20 cellular contexts compared by ENCODE assay signal in genomic region chr19:48770223-48770622, GRCh38. TPM values are rescaled to one million over a fixed set of nuclear protein-coding genes. Genes with fewer than 3 reads are reported as not detected.
DNase-seq lines count a peak whose midpoint lies in the region; ATAC-seq, FAIRE-seq and TF ChIP-seq lines count a peak whose summit lies in the region.
"Had no signal": no experiment of that assay in that cellular context is flagged by ENCODE, and none has a peak within 500 bp of the region (broad histone marks: within the 10 kb centered on the region; RNA-seq: fewer than 3 reads in every experiment).

No MANE protein-coding gene starts in this region.

- no peaks in the 10 kb centered on the region for H4K20me1 ChIP-seq in GM23338 (replicated peaks; ENCODE audit: insufficient read depth)
- H4K20me1 ChIP-seq in astrocyte (ENCODE audit: insufficient read depth, low read length) = no peaks in the 10 kb centered on the region
- H4K20me1 ChIP-seq: BLaER1 had no signal

- no peak overlapping the region for H3K9ac ChIP-seq in astrocyte (ENCODE audit: low read length)
- no peak overlapping the region for H3K9ac ChIP-seq in skeletal muscle tissue (ENCODE audit: low read depth in 1 of 3, low read length in 3 of 3)
- H3K9ac ChIP-seq: BLaER1 had no signal

- no peak overlapping the region for H3K4me3 ChIP-seq in GM23338
- H3K4me3 ChIP-seq in astrocyte (ENCODE audit: insufficient read depth, low read depth, low read length) = no peak overlapping the region
- H3K4me3 ChIP-seq in skeletal muscle tissue (ENCODE audit: low read length in 3 of 3) = no peak overlapping the region
- H3K4me3 ChIP-seq: BLaER1, coronary artery, testis had no signal

- no peaks in the 10 kb centered on the region for H3K9me2 ChIP-seq in GM23338 (ENCODE audit: insufficient read depth)

- no peaks in the 10 kb centered on the region for H3K79me2 ChIP-seq in GM23338 (replicated peaks; ENCODE audit: insufficient read depth)
- H3K79me2 ChIP-seq in astrocyte (ENCODE audit: insufficient read depth, low read length) = no peaks in the 10 kb centered on the region

- H3K27me3 Mint-ChIP-seq in GM23338 (ENCODE audit: insufficient read depth, low read depth, poor library complexity) (peaks cover 4% of the 10 kb centered on the region), astrocyte (ENCODE audit: low read depth, unreplicated experiment) (peaks cover 15% of the 10 kb centered on the region)

- H3K27me3 ChIP-seq in GM23338 (ENCODE audit: insufficient read depth) = no peaks in the 10 kb centered on the region
- peaks cover 10% of the 10 kb centered on the region for H3K27me3 ChIP-seq in astrocyte (ENCODE audit: insufficient read depth, low read length)
- no peaks in the 10 kb centered on the region for H3K27me3 ChIP-seq in foreskin keratinocyte
- H3K27me3 ChIP-seq in skeletal muscle tissue (ENCODE audit: control insufficient read depth in 3 of 3, insufficient read depth in 3 of 3, low read length in 3 of 3) = no peaks in the 10 kb centered on the region
- H3K27me3 ChIP-seq: BLaER1, testis had no signal

- peaks cover 12% of the 10 kb centered on the region for H3K4me1 Mint-ChIP-seq in GM23338
- peaks cover 4% of the 10 kb centered on the region for H3K4me1 Mint-ChIP-seq in astrocyte (ENCODE audit: low read depth, unreplicated experiment)

- TF ChIP-seq CTCF in GM23338 (conservative IDR thresholded peaks at IDR 0.05; ENCODE audit: low read depth in 2 of 2) = no peak
- no peak for TF ChIP-seq CTCF in astrocyte (IDR thresholded peaks at IDR 0.05; ENCODE audit: insufficient read depth, low read depth, low read length)
- TF ChIP-seq CTCF in foreskin keratinocyte (conservative IDR thresholded peaks at IDR 0.05) = no peak

- H3K4me3 Mint-ChIP-seq in GM23338 = no peak overlapping the region
- H3K4me3 Mint-ChIP-seq in astrocyte (ENCODE audit: unreplicated experiment) = no peak overlapping the region

- H3K4me1 ChIP-seq in GM23338 (ENCODE audit: insufficient read depth) = no peaks in the 10 kb centered on the region
- no peaks in the 10 kb centered on the region for H3K4me1 ChIP-seq in astrocyte (ENCODE audit: insufficient read depth, low read length)
- H3K4me1 ChIP-seq in foreskin keratinocyte = no peaks in the 10 kb centered on the region
- peaks cover 20 to 27% (median 21%) of the 10 kb centered on the region in 3 donors for H3K4me1 ChIP-seq in skeletal muscle tissue (ENCODE audit: control insufficient read depth in 3 of 3, insufficient read depth in 3 of 3, low read length in 3 of 3)

- H3K27ac Mint-ChIP-seq in GM23338 (no peak overlapping the region), astrocyte (ENCODE audit: unreplicated experiment) (peak overlapping the region; percentile 77)
- H3K27ac Mint-ChIP-seq: activated naive CD4-positive, alpha-beta T cell treated with anti-CD3 and anti-CD28 coated beads, Interleukin-2, amount 50 U/mL, for 72 hours had no signal

- H3F3A ChIP-seq in GM23338 (replicated peaks; ENCODE audit: low read depth) = no peaks in the 10 kb centered on the region

- H3K36me3 Mint-ChIP-seq in GM23338 (ENCODE audit: low read depth) (no peaks in the 10 kb centered on the region), astrocyte (ENCODE audit: low read depth, unreplicated experiment) (no peaks in the 10 kb centered on the region)
- H3K36me3 Mint-ChIP-seq: activated naive CD4-positive, alpha-beta T cell treated with anti-CD3 and anti-CD28 coated beads, Interleukin-2, amount 50 U/mL, for 72 hours had no signal

- no peaks in the 10 kb centered on the region for H3K36me3 ChIP-seq in GM23338 (ENCODE audit: insufficient read depth)
- H3K36me3 ChIP-seq in astrocyte (ENCODE audit: insufficient read depth, low read length) = no peaks in the 10 kb centered on the region
- H3K36me3 ChIP-seq in skeletal muscle tissue (ENCODE audit: control insufficient read depth in 3 of 3, insufficient read depth in 3 of 3, low read length in 3 of 3) = no peaks in the 10 kb centered on the region
- H3K36me3 ChIP-seq: BLaER1, WERI-Rb-1 had no signal

- H3K9me3 Mint-ChIP-seq in GM23338 (no peaks in the 10 kb centered on the region), astrocyte (ENCODE audit: unreplicated experiment) (peaks cover 3% of the 10 kb centered on the region)
- H3K9me3 Mint-ChIP-seq: activated naive CD4-positive, alpha-beta T cell treated with anti-CD3 and anti-CD28 coated beads, Interleukin-2, amount 50 U/mL, for 72 hours had no signal

- ATAC-seq in GM23338 (no peak), foreskin keratinocyte (peak; percentile 26), HG02973 (IDR thresholded peaks at IDR 0.05; ENCODE audit: unreplicated experiment) (no peak)
- ATAC-seq: activated naive CD4-positive, alpha-beta T cell treated with anti-CD3 and anti-CD28 coated beads, Interleukin-2, amount 50 U/mL, for 72 hours had no signal

- no peak overlapping the region for H3K27ac ChIP-seq in GM23338 (ENCODE audit: low read depth)
- H3K27ac ChIP-seq in astrocyte (ENCODE audit: low read depth, low read length) = no peak overlapping the region
- H3K27ac ChIP-seq in foreskin keratinocyte = no peak overlapping the region
- peak overlapping the region; percentile 85 for H3K27ac ChIP-seq in skeletal muscle tissue (ENCODE audit: low read depth, low read length)
- H3K27ac ChIP-seq: BLaER1, coronary artery, testis, WERI-Rb-1 had no signal

- DNase-seq in GM23338 (ENCODE audit: low spot score) = no peak
- DNase-seq in astrocyte (ENCODE audit: low read depth) = peak; percentile 88
- DNase-seq in foreskin keratinocyte = peak in 1 of 2 donors; percentile 80
- no peak for DNase-seq in DMS79 (lab: John Stamatoyannopoulos, UW)
- no peak for DNase-seq in NCI-H1436 (lab: John Stamatoyannopoulos, UW)
- DNase-seq in SIG-M5 treated with dmso at 0.1 percent for 504 hours (lab: John Stamatoyannopoulos, UW; ENCODE audit: unreplicated experiment) = no peak
- DNase-seq: activated CD8-positive, alpha-beta memory T cell treated with anti-CD3 and anti-CD28 coated beads, Interleukin-2, amount 50 U/mL, for 48 hours; NCI-H1417 treated with DMSO at 0.1 percent for 48 hours; NCI-H446; stimulated activated CD4-positive, alpha-beta T cell treated with anti-CD3 and anti-CD28 coated beads, Interleukin-12 subunit alpha, Interleukin-12 subunit beta, amount 100 ng/mL, for 4 hours; testis; WERI-Rb-1 had no signal

- no peak overlapping the region for H3K4me2 ChIP-seq in GM23338
- peak overlapping the region; percentile 23 for H3K4me2 ChIP-seq in astrocyte (ENCODE audit: low read length)
- H3K4me2 ChIP-seq: BLaER1 had no signal

- no peak for FAIRE-seq in astrocyte (lab: Jason Lieb, UNC)
- FAIRE-seq: GM12891 had no signal

- no peaks in the 10 kb centered on the region for H3K9me3 ChIP-seq in astrocyte (ENCODE audit: insufficient read depth, low read depth, low read length)
- no peaks in the 10 kb centered on the region for H3K9me3 ChIP-seq in skeletal muscle tissue (ENCODE audit: control insufficient read depth in 3 of 3, low read length in 3 of 3)
- H3K9me3 ChIP-seq: BLaER1, testis had no signal

- H2AFZ ChIP-seq in GM23338 = peak overlapping the region; percentile 95; the same call in 1 of the 2 replicates
- no peak overlapping the region for H2AFZ ChIP-seq in astrocyte (ENCODE audit: low read depth, low read length)

TF ChIP-seq in GM23338, 12 proteins besides CTCF, POLR2A, EP300 and RAD21 (continues in another document):
- no peak for TF ChIP-seq NANOG (IDR thresholded peaks at IDR 0.05; ENCODE audit: borderline replicate concordance)
- TF ChIP-seq POLR2AphosphoS5 (IDR thresholded peaks at IDR 0.05; ENCODE audit: low read depth) = no peak
- no peak for TF ChIP-seq ZNF331 (CRISPR knock-in tag; IDR thresholded peaks at IDR 0.05; ENCODE audit: low read depth)
- no peak for TF ChIP-seq ZNF114 (CRISPR knock-in tag; IDR thresholded peaks at IDR 0.05)
- no peak for TF ChIP-seq STAT1 (IDR thresholded peaks at IDR 0.05; ENCODE audit: unreplicated experiment)

RNA-seq across cellular contexts. Expression of gene FGF21, which starts 14.9 kb away (rescaled TPM):
- 1.3 TPM in 1 of 2 replicates, not detected in the other for total RNA-seq in GM23338 (2014; rRNA removed; shearing (Covaris generic))
- polyA plus RNA-seq in GM23338 (2016; fragmentation: Nextera tagmentation; extraction: Ambion mirVana) (0.78 and 1.1 TPM in 2 replicates), foreskin keratinocyte (not detected in 2 replicates)
- total RNA-seq in astrocyte (not detected in 2 replicates), foreskin keratinocyte (not detected in 2 replicates), skeletal muscle tissue (not detected)
- total RNA-seq: activated naive CD4-positive, alpha-beta T cell treated with anti-CD3 and anti-CD28 coated beads, Interleukin-2, amount 50 U/mL, for 72 hours; Daoy; omental fat pad; testis had no signal

RNA-seq across cellular contexts. Expression of gene FUT1, which starts 17.8 kb away (rescaled TPM):
- total RNA-seq in GM23338 (2014; rRNA removed; shearing (Covaris generic)) = 20.3 and 20.8 TPM in 2 replicates
- 4.4 and 4.7 TPM in 2 replicates for polyA plus RNA-seq in GM23338 (2016; fragmentation: Nextera tagmentation; extraction: Ambion mirVana)
- 0.65 and 0.91 TPM in 2 replicates for total RNA-seq in astrocyte
- total RNA-seq in foreskin keratinocyte = 8.0 and 8.2 TPM in 2 replicates
- 3.9 and 4.0 TPM in 2 replicates for polyA plus RNA-seq in foreskin keratinocyte
- total RNA-seq in skeletal muscle tissue = 1.0 TPM
- total RNA-seq: Daoy had no signal

RNA-seq across cellular contexts. Expression of gene IZUMO1, which starts 23.5 kb away (rescaled TPM):
- total RNA-seq in GM23338 (2014; rRNA removed; shearing (Covaris generic)) = 1.7 and 3.5 TPM in 2 replicates
- polyA plus RNA-seq in GM23338 (2016; fragmentation: Nextera tagmentation; extraction: Ambion mirVana) (1.2 and 1.3 TPM in 2 replicates), foreskin keratinocyte (0.07 and 0.18 TPM in 2 replicates)
- total RNA-seq in astrocyte (not detected in 2 replicates), foreskin keratinocyte (0.28 and 0.58 TPM in 2 replicates), skeletal muscle tissue (0.52 TPM)
- total RNA-seq: activated naive CD4-positive, alpha-beta T cell treated with anti-CD3 and anti-CD28 coated beads, Interleukin-2, amount 50 U/mL, for 72 hours; Daoy had no signal

RNA-seq across cellular contexts. Expression of gene RASIP1, which starts 29.8 kb away (rescaled TPM):
- 14.8 and 18.0 TPM in 2 replicates for total RNA-seq in GM23338 (2014; rRNA removed; shearing (Covaris generic))
- polyA plus RNA-seq in GM23338 (2016; fragmentation: Nextera tagmentation; extraction: Ambion mirVana) (9.2 and 11.2 TPM in 2 replicates), foreskin keratinocyte (16.0 and 18.4 TPM in 2 replicates)
- total RNA-seq in astrocyte (0.26 and 0.68 TPM in 2 replicates), foreskin keratinocyte (11.3 and 12.6 TPM in 2 replicates), skeletal muscle tissue (23.5 TPM)

RNA-seq across cellular contexts. Expression of gene BCAT2, which starts 40.6 kb away (rescaled TPM):
- total RNA-seq in GM23338 (2014; rRNA removed; shearing (Covaris generic)) = 30.6 and 53.5 TPM in 2 replicates
- polyA plus RNA-seq in GM23338 (2016; fragmentation: Nextera tagmentation; extraction: Ambion mirVana) (30.4 and 35.8 TPM in 2 replicates), foreskin keratinocyte (52.5 and 56.8 TPM in 2 replicates)
- total RNA-seq in astrocyte (38.1 and 41.5 TPM in 2 replicates), foreskin keratinocyte (40.9 and 42.9 TPM in 2 replicates), skeletal muscle tissue (13.6 TPM)
